Comparison of ENCODE assay signal across 7 cellular contexts in the genomic region with DNA sequence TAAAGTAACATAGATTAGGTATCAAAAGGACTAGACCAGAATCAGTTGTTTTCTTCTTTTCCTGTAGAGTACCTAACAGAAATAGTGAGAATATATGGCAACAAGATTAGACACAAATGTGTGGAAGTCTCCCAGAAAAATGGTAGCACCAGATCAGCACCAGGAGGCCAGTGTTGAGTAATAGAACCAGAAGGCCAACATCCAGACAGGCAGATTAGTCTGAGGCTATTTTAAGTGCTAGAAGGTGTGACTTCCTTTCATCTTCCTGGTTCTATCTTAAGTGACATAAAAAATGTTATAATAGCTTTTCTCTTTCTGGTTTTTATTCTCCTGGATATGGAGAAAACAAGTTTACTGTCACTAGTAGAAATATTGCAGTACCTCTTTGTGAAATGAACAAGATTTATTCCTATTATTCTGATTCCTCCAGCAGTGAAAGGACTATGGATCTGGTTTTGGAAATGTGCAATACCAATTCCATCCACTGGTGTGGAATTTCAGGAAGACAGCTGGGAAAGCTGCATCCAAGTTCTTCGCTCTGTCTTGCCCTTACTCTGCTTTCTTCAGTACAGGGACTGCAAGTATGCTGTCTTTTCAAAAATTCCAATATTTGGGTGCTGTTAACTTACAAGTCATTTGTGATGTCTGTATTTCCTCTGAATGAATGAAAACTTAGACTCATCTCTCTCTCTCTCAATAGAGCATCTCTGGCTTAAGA. TPM values are rescaled to one million over a fixed set of nuclear protein-coding genes. Genes with fewer than 3 reads are reported as not detected.
DNase-seq lines count a peak whose midpoint lies in the region; ATAC-seq, FAIRE-seq and TF ChIP-seq lines count a peak whose summit lies in the region.
"Had no signal": no experiment of that assay in that cellular context is flagged by ENCODE, and none has a peak within 500 bp of the region (broad histone marks: within the 10 kb centered on the region; RNA-seq: fewer than 3 reads in every experiment).

No MANE protein-coding gene starts in this region.

- FAIRE-seq in HepG2 (lab: Jason Lieb, UNC): peak; percentile 43

- TF ChIP-seq EP300 in HepG2 (IDR thresholded peaks at IDR 0.05; ENCODE audit: low read depth in 2 of 2, low read length in 2 of 2) (no peak), HepG2 (CRISPR knock-in tag; IDR thresholded peaks at IDR 0.05; ENCODE audit: borderline replicate concordance) (no peak)

- CTCF ChIA-PET in HepG2 (lab: Yijun Ruan, JAX; ENCODE audit: low intra/inter-chr PET ratio, low total read pairs): no interaction called here

- no peaks in the 10 kb centered on the region for H3K27me3 ChIP-seq in HepG2 (ENCODE audit: control insufficient read depth in 1 of 2, insufficient read depth in 2 of 2, low read length in 2 of 2)
- H3K27me3 ChIP-seq: neutrophil had no signal

- H3K27ac Mint-ChIP-seq in activated T-helper 1 cell treated with anti-CD3 and anti-CD28 coated beads, Interleukin-12 subunit alpha, Interleukin-12 subunit beta, Interleukin-2, Interleukin-4 antibody, amounts not matched to agents 30 ng/mL and 10 ng/mL and 1 ng/mL, durations not matched to agents 14 hours and 24 hours and 36 hours: no peak overlapping the region

- DNase-seq in EL: peak; percentile 31
- DNase-seq in HepG2 (ENCODE audit: low spot score): no peak
- DNase-seq in Ammon's horn (ENCODE audit: low spot score): no peak
- no peak for DNase-seq in activated T-helper 1 cell treated with anti-CD3 and anti-CD28 coated beads, Interleukin-12 subunit alpha, Interleukin-12 subunit beta, Interleukin-2, Interleukin-4 antibody, amounts not matched to agents 30 ng/mL and 10 ng/mL and 1 ng/mL, durations not matched to agents 14 hours and 24 hours and 36 hours (ENCODE audit: low spot score)
- DNase-seq in activated CD4-positive, alpha-beta T cell treated with anti-CD3 and anti-CD28 coated beads, Interleukin-2, amount 50 U/mL, for 1 hour: no peak

- peaks cover 17% of the 10 kb centered on the region for H3K36me3 Mint-ChIP-seq in activated T-helper 1 cell treated with anti-CD3 and anti-CD28 coated beads, Interleukin-12 subunit alpha, Interleukin-12 subunit beta, Interleukin-2, Interleukin-4 antibody, amounts not matched to agents 30 ng/mL and 10 ng/mL and 1 ng/mL, durations not matched to agents 14 hours and 24 hours and 36 hours (ENCODE audit: low read depth)

- peaks cover 6% of the 10 kb centered on the region; the same call in 1 of the 2 replicates for H3K4me1 ChIP-seq in HepG2 (ENCODE audit: insufficient read depth, low read length)

- no peaks in the 10 kb centered on the region for H3K9me3 Mint-ChIP-seq in activated T-helper 1 cell treated with anti-CD3 and anti-CD28 coated beads, Interleukin-12 subunit alpha, Interleukin-12 subunit beta, Interleukin-2, Interleukin-4 antibody, amounts not matched to agents 30 ng/mL and 10 ng/mL and 1 ng/mL, durations not matched to agents 14 hours and 24 hours and 36 hours

- no peak for TF ChIP-seq POLR2A in HepG2 (IDR thresholded peaks at IDR 0.05; ENCODE audit: insufficient read depth in 1 of 2, low read depth in 2 of 2, low read length in 2 of 2)

- H3K27me3 Mint-ChIP-seq in activated T-helper 1 cell treated with anti-CD3 and anti-CD28 coated beads, Interleukin-12 subunit alpha, Interleukin-12 subunit beta, Interleukin-2, Interleukin-4 antibody, amounts not matched to agents 30 ng/mL and 10 ng/mL and 1 ng/mL, durations not matched to agents 14 hours and 24 hours and 36 hours (ENCODE audit: insufficient read depth): no peaks in the 10 kb centered on the region

- H3K9me3 ChIP-seq in HepG2 (ENCODE audit: low read length): no peaks in the 10 kb centered on the region
- H3K9me3 ChIP-seq: neutrophil had no signal

- in situ Hi-C loops in HepG2 (cut with HindIII; ENCODE audit: extremely low pct_ligation_motif_present, low pct_unique_long_range_greater_than_20kb): no loop called here

- intact Hi-C loops in HepG2 (cut with micrococcal nuclease; ENCODE audit: unreplicated experiment): no loop called here
- intact Hi-C loops in activated T-helper 1 cell treated with anti-CD3 and anti-CD28 coated beads, Interleukin-12 subunit alpha, Interleukin-12 subunit beta, Interleukin-2, Interleukin-4 antibody, amounts not matched to agents 30 ng/mL and 10 ng/mL and 1 ng/mL, durations not matched to agents 14 hours and 24 hours and 36 hours (cut with micrococcal nuclease): no loop called here

- H3K36me3 ChIP-seq in HepG2 (replicated peaks in 1 of 2; ENCODE audit: control insufficient read depth in 1 of 2, insufficient read depth in 2 of 2, low read length in 2 of 2): peaks cover 0 to 9% of the 10 kb centered on the region in 2 experiments; a peak in 4 of 5 replicates

- H3K9ac ChIP-seq in HepG2 (ENCODE audit: insufficient read depth, low read depth, low read length): no peak overlapping the region

- 100% methylated on average over 1 of the region's 1 CpG for WGBS in HepG2 (ENCODE audit: low lambda C conversion rate)

- no peak for TF ChIP-seq RAD21 in HepG2 (CRISPR knock-in tag; IDR thresholded peaks at IDR 0.05)

- H3K4me3 Mint-ChIP-seq in activated T-helper 1 cell treated with anti-CD3 and anti-CD28 coated beads, Interleukin-12 subunit alpha, Interleukin-12 subunit beta, Interleukin-2, Interleukin-4 antibody, amounts not matched to agents 30 ng/mL and 10 ng/mL and 1 ng/mL, durations not matched to agents 14 hours and 24 hours and 36 hours: no peak overlapping the region

- no peaks in the 10 kb centered on the region for H3K79me2 ChIP-seq in HepG2 (ENCODE audit: insufficient read depth, low read length)

- no peak overlapping the region for H2AFZ ChIP-seq in HepG2 (ENCODE audit: low read length)

- TF ChIP-seq CTCF in HepG2 (CRISPR knock-in tag; IDR thresholded peaks at IDR 0.05): 0 out of 2 replicates have a peak, but pooled peaks have one; percentile 14

- ATAC-seq in SK-N-SH treated with all-trans-retinoic acid at 6 μM for 48 hours (peak; percentile 90), HepG2 (peak; percentile 86)

- H3K4me3 ChIP-seq in HepG2 (replicated peaks in 1 of 3; ENCODE audit: insufficient read depth in 1 of 3, low read depth in 2 of 3, low read length in 3 of 3): no peak overlapping the region

- BruUV-seq in HepG2 (replicated peaks; lab: Mats Ljungman, UMichigan): no TSS peak

- POLR2A ChIA-PET in HepG2 (lab: Yijun Ruan, JAX): no interaction called here

- peaks cover 9% of the 10 kb centered on the region for H3K4me1 Mint-ChIP-seq in activated T-helper 1 cell treated with anti-CD3 and anti-CD28 coated beads, Interleukin-12 subunit alpha, Interleukin-12 subunit beta, Interleukin-2, Interleukin-4 antibody, amounts not matched to agents 30 ng/mL and 10 ng/mL and 1 ng/mL, durations not matched to agents 14 hours and 24 hours and 36 hours (ENCODE audit: low read depth)

- H4K20me1 ChIP-seq in HepG2 (ENCODE audit: insufficient read depth, low read length): no peaks in the 10 kb centered on the region

- no peak overlapping the region for H3K27ac ChIP-seq in HepG2 (ENCODE audit: extremely low read length, insufficient read depth, low read length)
- H3K27ac ChIP-seq: neutrophil had no signal

- H3K4me2 ChIP-seq in HepG2 (ENCODE audit: low read depth, low read length): no peak overlapping the region

RNA-seq across cellular contexts. Expression of a gene that starts 39.1 kb away (rescaled TPM):
- 6.8 and 8.1 TPM in 2 replicates for total RNA-seq in HepG2 (2016; rRNA removed; fragmentation: Illumina TruSeq; extraction: Trizol)
- 3.5 and 4.5 TPM in 2 replicates for total RNA-seq in HepG2 (2016; cell fraction: cytosol; rRNA removed; fragmentation: Illumina TruSeq; extraction: Trizol; ENCODE audit: low read depth)
- 6.7 and 8.1 TPM in 2 replicates for total RNA-seq in HepG2 (2016; cell fraction: insoluble cytoplasmic fraction; rRNA removed; fragmentation: Illumina TruSeq; extraction: Trizol)
- total RNA-seq in HepG2 (2016; cell fraction: membrane; rRNA removed; fragmentation: Illumina TruSeq; extraction: Trizol): 6.9 and 7.8 TPM in 2 replicates
- total RNA-seq in HepG2 (2016; cell fraction: nucleus; rRNA removed; fragmentation: Illumina TruSeq; extraction: Trizol): 5.2 and 9.5 TPM in 2 replicates
- polyA plus RNA-seq in HepG2 (2011; rRNA removed): 3.2 and 3.6 TPM in 2 replicates
- polyA plus RNA-seq in HepG2 (2011; cell fraction: cytosol; rRNA removed): 1.5 and 2.1 TPM in 2 replicates
- polyA plus RNA-seq in HepG2 (2011; cell fraction: nucleus; rRNA removed): 1.7 and 1.8 TPM in 2 replicates
- polyA plus RNA-seq in HepG2 (2012): 2.3 and 3.6 TPM in 2 replicates
- polyA plus RNA-seq in HepG2 (2016; cell fraction: cytosol; fragmentation: Illumina TruSeq; extraction: Trizol; ENCODE audit: low read depth): 1.00 and 1.0 TPM in 2 replicates
- polyA plus RNA-seq in HepG2 (2016; cell fraction: insoluble cytoplasmic fraction; fragmentation: Illumina TruSeq; extraction: Trizol; ENCODE audit: low read depth): 7.0 and 7.5 TPM in 2 replicates
- 2.5 and 3.4 TPM in 2 replicates for polyA plus RNA-seq in HepG2 (2016; cell fraction: membrane; fragmentation: Illumina TruSeq; extraction: Trizol; ENCODE audit: low read depth)
- polyA plus RNA-seq in HepG2 (2016; cell fraction: nucleus; fragmentation: Illumina TruSeq; extraction: Trizol; ENCODE audit: insufficient read depth, low read depth): 8.1 and 8.4 TPM in 2 replicates
- polyA minus RNA-seq in HepG2 (2011; rRNA and poly(A)+ RNA removed; ENCODE audit: low replicate concordance): 0.64 and 1.7 TPM in 2 replicates
- 1.1 and 2.0 TPM in 2 replicates for polyA minus RNA-seq in HepG2 (2011; cell fraction: cytosol; rRNA and poly(A)+ RNA removed)
- polyA minus RNA-seq in HepG2 (2011; cell fraction: nucleus; rRNA and poly(A)+ RNA removed): 6.1 and 6.3 TPM in 2 replicates
- 6.5 and 7.6 TPM in 2 replicates for total RNA-seq in activated T-helper 1 cell treated with anti-CD3 and anti-CD28 coated beads, Interleukin-12 subunit alpha, Interleukin-12 subunit beta, Interleukin-2, Interleukin-4 antibody, amounts not matched to agents 30 ng/mL and 10 ng/mL and 1 ng/mL, durations not matched to agents 14 hours and 24 hours and 36 hours

RNA-seq across cellular contexts. Expression of a gene that starts 39.1 kb away (rescaled TPM):
- total RNA-seq in HepG2 (2016; rRNA removed; fragmentation: Illumina TruSeq; extraction: Trizol): 19.6 and 24.3 TPM in 2 replicates
- total RNA-seq in HepG2 (2016; cell fraction: cytosol; rRNA removed; fragmentation: Illumina TruSeq; extraction: Trizol; ENCODE audit: low read depth): 4.7 and 6.5 TPM in 2 replicates
- total RNA-seq in HepG2 (2016; cell fraction: insoluble cytoplasmic fraction; rRNA removed; fragmentation: Illumina TruSeq; extraction: Trizol): 18.0 and 26.3 TPM in 2 replicates
- total RNA-seq in HepG2 (2016; cell fraction: membrane; rRNA removed; fragmentation: Illumina TruSeq; extraction: Trizol): 8.1 and 9.4 TPM in 2 replicates
- total RNA-seq in HepG2 (2016; cell fraction: nucleus; rRNA removed; fragmentation: Illumina TruSeq; extraction: Trizol): 13.4 and 16.0 TPM in 2 replicates
- polyA plus RNA-seq in HepG2 (2011; rRNA removed): 8.4 and 10.1 TPM in 2 replicates
- 2.6 and 4.1 TPM in 2 replicates for polyA plus RNA-seq in HepG2 (2011; cell fraction: cytosol; rRNA removed)
- polyA plus RNA-seq in HepG2 (2011; cell fraction: nucleus; rRNA removed): 5.9 and 6.3 TPM in 2 replicates
- polyA plus RNA-seq in HepG2 (2012): 8.4 and 9.2 TPM in 2 replicates
- polyA plus RNA-seq in HepG2 (2016; cell fraction: cytosol; fragmentation: Illumina TruSeq; extraction: Trizol; ENCODE audit: low read depth): 1.9 and 2.2 TPM in 2 replicates
- polyA plus RNA-seq in HepG2 (2016; cell fraction: insoluble cytoplasmic fraction; fragmentation: Illumina TruSeq; extraction: Trizol; ENCODE audit: low read depth): 16.0 and 17.7 TPM in 2 replicates
- polyA plus RNA-seq in HepG2 (2016; cell fraction: membrane; fragmentation: Illumina TruSeq; extraction: Trizol; ENCODE audit: low read depth): 3.1 and 3.7 TPM in 2 replicates
- 21.0 and 23.4 TPM in 2 replicates for polyA plus RNA-seq in HepG2 (2016; cell fraction: nucleus; fragmentation: Illumina TruSeq; extraction: Trizol; ENCODE audit: insufficient read depth, low read depth)
- polyA minus RNA-seq in HepG2 (2011; rRNA and poly(A)+ RNA removed; ENCODE audit: low replicate concordance): 4.4 and 4.9 TPM in 2 replicates
- polyA minus RNA-seq in HepG2 (2011; cell fraction: cytosol; rRNA and poly(A)+ RNA removed): 2.7 and 3.3 TPM in 2 replicates
- polyA minus RNA-seq in HepG2 (2011; cell fraction: nucleus; rRNA and poly(A)+ RNA removed): 10.9 and 11.6 TPM in 2 replicates
- 21.7 and 23.7 TPM in 2 replicates for total RNA-seq in activated T-helper 1 cell treated with anti-CD3 and anti-CD28 coated beads, Interleukin-12 subunit alpha, Interleukin-12 subunit beta, Interleukin-2, Interleukin-4 antibody, amounts not matched to agents 30 ng/mL and 10 ng/mL and 1 ng/mL, durations not matched to agents 14 hours and 24 hours and 36 hours

RNA-seq across cellular contexts. Expression of a gene that starts 39.8 kb away (rescaled TPM):
- total RNA-seq in HepG2 (2016; rRNA removed; fragmentation: Illumina TruSeq; extraction: Trizol): 11.4 and 14.7 TPM in 2 replicates
- total RNA-seq in HepG2 (2016; cell fraction: cytosol; rRNA removed; fragmentation: Illumina TruSeq; extraction: Trizol; ENCODE audit: low read depth): 1.4 and 2.1 TPM in 2 replicates
- total RNA-seq in HepG2 (2016; cell fraction: insoluble cytoplasmic fraction; rRNA removed; fragmentation: Illumina TruSeq; extraction: Trizol): 10.8 and 14.6 TPM in 2 replicates
- 2.8 and 3.8 TPM in 2 replicates for total RNA-seq in HepG2 (2016; cell fraction: membrane; rRNA removed; fragmentation: Illumina TruSeq; extraction: Trizol)
- total RNA-seq in HepG2 (2016; cell fraction: nucleus; rRNA removed; fragmentation: Illumina TruSeq; extraction: Trizol): 12.4 and 13.2 TPM in 2 replicates
- 4.6 and 5.2 TPM in 2 replicates for polyA plus RNA-seq in HepG2 (2011; rRNA removed)
- 2.7 and 3.6 TPM in 2 replicates for polyA plus RNA-seq in HepG2 (2011; cell fraction: cytosol; rRNA removed)
- 5.3 and 6.4 TPM in 2 replicates for polyA plus RNA-seq in HepG2 (2011; cell fraction: nucleus; rRNA removed)
- 9.4 and 9.9 TPM in 2 replicates for polyA plus RNA-seq in HepG2 (2012)
- polyA plus RNA-seq in HepG2 (2016; cell fraction: cytosol; fragmentation: Illumina TruSeq; extraction: Trizol; ENCODE audit: low read depth): 0.14 and 0.25 TPM in 2 replicates
- polyA plus RNA-seq in HepG2 (2016; cell fraction: insoluble cytoplasmic fraction; fragmentation: Illumina TruSeq; extraction: Trizol; ENCODE audit: low read depth): 6.3 TPM in 2 replicates
- 0.68 and 0.72 TPM in 2 replicates for polyA plus RNA-seq in HepG2 (2016; cell fraction: membrane; fragmentation: Illumina TruSeq; extraction: Trizol; ENCODE audit: low read depth)
- polyA plus RNA-seq in HepG2 (2016; cell fraction: nucleus; fragmentation: Illumina TruSeq; extraction: Trizol; ENCODE audit: insufficient read depth, low read depth): 4.6 and 5.2 TPM in 2 replicates
- polyA minus RNA-seq in HepG2 (2011; rRNA and poly(A)+ RNA removed; ENCODE audit: low replicate concordance): 11.5 and 15.1 TPM in 2 replicates
- polyA minus RNA-seq in HepG2 (2011; cell fraction: cytosol; rRNA and poly(A)+ RNA removed): 6.9 and 9.9 TPM in 2 replicates
- polyA minus RNA-seq in HepG2 (2011; cell fraction: nucleus; rRNA and poly(A)+ RNA removed): 43.8 and 43.9 TPM in 2 replicates
- total RNA-seq in activated T-helper 1 cell treated with anti-CD3 and anti-CD28 coated beads, Interleukin-12 subunit alpha, Interleukin-12 subunit beta, Interleukin-2, Interleukin-4 antibody, amounts not matched to agents 30 ng/mL and 10 ng/mL and 1 ng/mL, durations not matched to agents 14 hours and 24 hours and 36 hours: 7.5 and 7.6 TPM in 2 replicates

RNA-seq across cellular contexts. Expression of a gene that starts 57.9 kb away (rescaled TPM):
- 11.2 and 13.9 TPM in 2 replicates for total RNA-seq in HepG2 (2016; rRNA removed; fragmentation: Illumina TruSeq; extraction: Trizol)
- 1.2 and 2.0 TPM in 2 replicates for total RNA-seq in HepG2 (2016; cell fraction: cytosol; rRNA removed; fragmentation: Illumina TruSeq; extraction: Trizol; ENCODE audit: low read depth)
- 10.8 and 14.4 TPM in 2 replicates for total RNA-seq in HepG2 (2016; cell fraction: insoluble cytoplasmic fraction; rRNA removed; fragmentation: Illumina TruSeq; extraction: Trizol)
- 4.7 and 6.4 TPM in 2 replicates for total RNA-seq in HepG2 (2016; cell fraction: membrane; rRNA removed; fragmentation: Illumina TruSeq; extraction: Trizol)
- total RNA-seq in HepG2 (2016; cell fraction: nucleus; rRNA removed; fragmentation: Illumina TruSeq; extraction: Trizol): 5.5 and 8.0 TPM in 2 replicates
- 3.3 and 5.2 TPM in 2 replicates for polyA plus RNA-seq in HepG2 (2011; rRNA removed)
- polyA plus RNA-seq in HepG2 (2011; cell fraction: cytosol; rRNA removed): 2.0 and 2.7 TPM in 2 replicates
- polyA plus RNA-seq in HepG2 (2011; cell fraction: nucleus; rRNA removed): 2.8 and 3.1 TPM in 2 replicates
- polyA plus RNA-seq in HepG2 (2012): 8.1 and 9.0 TPM in 2 replicates
- polyA plus RNA-seq in HepG2 (2016; cell fraction: cytosol; fragmentation: Illumina TruSeq; extraction: Trizol; ENCODE audit: low read depth): 2.0 and 2.4 TPM in 2 replicates
- polyA plus RNA-seq in HepG2 (2016; cell fraction: insoluble cytoplasmic fraction; fragmentation: Illumina TruSeq; extraction: Trizol; ENCODE audit: low read depth): 11.6 and 13.5 TPM in 2 replicates
- polyA plus RNA-seq in HepG2 (2016; cell fraction: membrane; fragmentation: Illumina TruSeq; extraction: Trizol; ENCODE audit: low read depth): 2.3 and 3.1 TPM in 2 replicates
- 7.4 and 8.2 TPM in 2 replicates for polyA plus RNA-seq in HepG2 (2016; cell fraction: nucleus; fragmentation: Illumina TruSeq; extraction: Trizol; ENCODE audit: insufficient read depth, low read depth)
- polyA minus RNA-seq in HepG2 (2011; rRNA and poly(A)+ RNA removed; ENCODE audit: low replicate concordance): 1.6 TPM in 2 replicates
- polyA minus RNA-seq in HepG2 (2011; cell fraction: cytosol; rRNA and poly(A)+ RNA removed): 4.6 and 5.3 TPM in 2 replicates
- polyA minus RNA-seq in HepG2 (2011; cell fraction: nucleus; rRNA and poly(A)+ RNA removed): 9.0 TPM in 2 replicates
- total RNA-seq in activated T-helper 1 cell treated with anti-CD3 and anti-CD28 coated beads, Interleukin-12 subunit alpha, Interleukin-12 subunit beta, Interleukin-2, Interleukin-4 antibody, amounts not matched to agents 30 ng/mL and 10 ng/mL and 1 ng/mL, durations not matched to agents 14 hours and 24 hours and 36 hours: 11.3 and 12.2 TPM in 2 replicates

RNA-seq across cellular contexts. Expression of a gene that starts 58.0 kb away (rescaled TPM):
- total RNA-seq in HepG2 (2016; rRNA removed; fragmentation: Illumina TruSeq; extraction: Trizol): 36.7 and 62.9 TPM in 2 replicates
- 10.4 and 10.8 TPM in 2 replicates for total RNA-seq in HepG2 (2016; cell fraction: cytosol; rRNA removed; fragmentation: Illumina TruSeq; extraction: Trizol; ENCODE audit: low read depth)
- total RNA-seq in HepG2 (2016; cell fraction: insoluble cytoplasmic fraction; rRNA removed; fragmentation: Illumina TruSeq; extraction: Trizol): 36.0 and 61.2 TPM in 2 replicates
- 22.8 and 25.1 TPM in 2 replicates for total RNA-seq in HepG2 (2016; cell fraction: membrane; rRNA removed; fragmentation: Illumina TruSeq; extraction: Trizol)
- total RNA-seq in HepG2 (2016; cell fraction: nucleus; rRNA removed; fragmentation: Illumina TruSeq; extraction: Trizol): 21.0 TPM in 2 replicates
- polyA plus RNA-seq in HepG2 (2011; rRNA removed): 10.5 and 11.9 TPM in 2 replicates
- 10.6 and 14.3 TPM in 2 replicates for polyA plus RNA-seq in HepG2 (2011; cell fraction: cytosol; rRNA removed)
- polyA plus RNA-seq in HepG2 (2011; cell fraction: nucleus; rRNA removed): 3.8 and 4.8 TPM in 2 replicates
- 19.4 and 26.2 TPM in 2 replicates for polyA plus RNA-seq in HepG2 (2012)
- 4.4 TPM in 2 replicates for polyA plus RNA-seq in HepG2 (2016; cell fraction: cytosol; fragmentation: Illumina TruSeq; extraction: Trizol; ENCODE audit: low read depth)
- 47.9 and 54.1 TPM in 2 replicates for polyA plus RNA-seq in HepG2 (2016; cell fraction: insoluble cytoplasmic fraction; fragmentation: Illumina TruSeq; extraction: Trizol; ENCODE audit: low read depth)
- 9.7 and 11.0 TPM in 2 replicates for polyA plus RNA-seq in HepG2 (2016; cell fraction: membrane; fragmentation: Illumina TruSeq; extraction: Trizol; ENCODE audit: low read depth)
- 15.5 and 19.2 TPM in 2 replicates for polyA plus RNA-seq in HepG2 (2016; cell fraction: nucleus; fragmentation: Illumina TruSeq; extraction: Trizol; ENCODE audit: insufficient read depth, low read depth)
- 32.5 and 40.0 TPM in 2 replicates for polyA minus RNA-seq in HepG2 (2011; rRNA and poly(A)+ RNA removed; ENCODE audit: low replicate concordance)
- 16.7 and 17.7 TPM in 2 replicates for polyA minus RNA-seq in HepG2 (2011; cell fraction: cytosol; rRNA and poly(A)+ RNA removed)
- 22.9 and 28.3 TPM in 2 replicates for polyA minus RNA-seq in HepG2 (2011; cell fraction: nucleus; rRNA and poly(A)+ RNA removed)
- 24.4 TPM in 2 replicates for total RNA-seq in activated T-helper 1 cell treated with anti-CD3 and anti-CD28 coated beads, Interleukin-12 subunit alpha, Interleukin-12 subunit beta, Interleukin-2, Interleukin-4 antibody, amounts not matched to agents 30 ng/mL and 10 ng/mL and 1 ng/mL, durations not matched to agents 14 hours and 24 hours and 36 hours
